Comparison of ENCODE assay signal across 8 cellular contexts in genomic region chr18:7568426-7568825, GRCh38. TPM values are rescaled to one million over a fixed set of nuclear protein-coding genes. Genes with fewer than 3 reads are reported as not detected.
DNase-seq lines count a peak whose midpoint lies in the region; ATAC-seq and TF ChIP-seq lines count a peak whose summit lies in the region.

No MANE protein-coding gene starts in this region.

- peak in 22 of 56 donors; percentile 4 to 46 (median 19) for TF ChIP-seq CTCF in dorsolateral prefrontal cortex (IDR thresholded peaks at IDR 0.05 in 54 of 56, conservative IDR thresholded peaks at IDR 0.05 in 2 of 56; ENCODE audit: low read depth in 1 of 56, partially characterized antibody in 56 of 56)
- peak in 2 of 4 donors; percentile 17 to 25 for TF ChIP-seq CTCF in right lobe of liver (IDR thresholded peaks at IDR 0.05)
- TF ChIP-seq CTCF in thyroid gland (IDR thresholded peaks at IDR 0.05) = peak in 3 of 6 experiments; percentile 14 to 26 (median 18)

- H3K9me3 ChIP-seq in right lobe of liver = no peaks in the 10 kb centered on the region
- no peaks in the 10 kb centered on the region for H3K9me3 ChIP-seq in thyroid gland

- WGBS in right lobe of liver (ENCODE audit: insufficient coverage, low coverage, low lambda C conversion rate, missing lambda C conversion rate) = 0% methylated on average over 12 of the region's 44 CpGs
- 0 to 1% methylated on average over 14 to 25 of the region's 44 CpGs for WGBS in thyroid gland, 2 donors

- DNase-seq in NCI-H82 (lab: John Stamatoyannopoulos, UW) (peak; percentile 51), NCI-H82 treated with DMSO at 0.1 percent for 48 hours (lab: John Stamatoyannopoulos, UW; ENCODE audit: unreplicated experiment) (no peak), dorsolateral prefrontal cortex (peak in 4 of 10 donors; percentile 13 to 58 (median 46)), right lobe of liver (peak; percentile 58 to 67 (median 65)), thyroid gland (peak; percentile 53 to 60), AG08396 (ENCODE audit: low spot score) (no peak), COLO829 (ENCODE audit: low spot score) (no peak)

- H3K27me3 ChIP-seq in dorsolateral prefrontal cortex = peaks cover 0 to 3% (median 0%) of the 10 kb centered on the region in 45 donors
- no peaks in the 10 kb centered on the region for H3K27me3 ChIP-seq in right lobe of liver
- no peaks in the 10 kb centered on the region for H3K27me3 ChIP-seq in thyroid gland

- H3K36me3 ChIP-seq in right lobe of liver = no peaks in the 10 kb centered on the region
- no peaks in the 10 kb centered on the region for H3K36me3 ChIP-seq in thyroid gland

- H3K27ac ChIP-seq in dorsolateral prefrontal cortex (peak overlapping the region in 42 of 59 donors; percentile 5 to 98 (median 82)), right lobe of liver (peak overlapping the region; percentile 88 to 92 (median 90)), thyroid gland (peak overlapping the region; percentile 82 to 98 (median 97))

- H3K4me1 ChIP-seq in right lobe of liver = peaks cover 0 to 5% (median 2%) of the 10 kb centered on the region in 4 donors
- H3K4me1 ChIP-seq in thyroid gland = peaks cover 20 to 41% of the 10 kb centered on the region in 2 donors

- H3K4me3 ChIP-seq in dorsolateral prefrontal cortex (peak overlapping the region; percentile 47 to 87 (median 75)), right lobe of liver (peak overlapping the region; percentile 76 to 86 (median 81)), thyroid gland (replicated peaks in 1 of 3) (peak overlapping the region; percentile 87 to 98 (median 95))

- peak; percentile 3 to 28 (median 14) for ATAC-seq in right lobe of liver
- no peak for ATAC-seq in HG02840 (IDR thresholded peaks at IDR 0.05; ENCODE audit: low FRiP score, unreplicated experiment)

- intact Hi-C loops in dorsolateral prefrontal cortex (cut with DNase I) (loop anchor here (5.0 kb wide), 2 partner anchors 116 to 819 kb away; no protein-coding TSS in a partner anchor), right lobe of liver (cut with DNase I) (loop anchor here in 1 of 2 donors (10.0 kb wide), 1 partner anchor 186 kb away; no protein-coding TSS in a partner anchor), thyroid gland (cut with DNase I) (loop anchor here (5.0 kb wide), 1 partner anchor 296 kb away; no protein-coding TSS in a partner anchor)

- TF ChIP-seq POLR2A in right lobe of liver (IDR thresholded peaks at IDR 0.05) (no peak), thyroid gland (IDR thresholded peaks at IDR 0.05) (peak in 1 of 2 donors; percentile 22)

RNA-seq across cellular contexts. Expression of gene PTPRM, which starts 1.3 kb away (rescaled TPM):
- total RNA-seq in dorsolateral prefrontal cortex = 100 to 1,000 TPM in 71 of 120 experiments, 10 to 100 TPM in 49; 63.9 to 139 (median 104) TPM
- total RNA-seq in right lobe of liver = 10 to 100 TPM; 15.1 to 45.7 (median 26.5) TPM
- 100 to 1,000 TPM; 170 to 198 (median 182) TPM for total RNA-seq in thyroid gland

Comparison
In these comparisons a context has a peak if more than half of its experiments do, and no peak if none do; other contexts are left out.
1. DNase-seq: peak in NCI-H82 (single experiment), right lobe of liver (3 of 3) and thyroid gland (2 of 2); none in NCI-H82 treated with DMSO at 0.1 percent for 48 hours (single experiment), AG08396 (single experiment) and COLO829 (single experiment).
2. Peak in every context shown above with its lines, with median percentiles within 50 percentile points of each other: H3K27ac ChIP-seq and H3K4me3 ChIP-seq.